In genomic region chr6:45155341-45155894, GRCh38 we compare ENCODE assay signal across 12 cellular contexts.
"Had no signal": no experiment of that assay in that cellular context is flagged by ENCODE, and none has a peak within 500 bp of the region (broad histone marks: within the 10 kb centered on the region; RNA-seq: fewer than 3 reads in every experiment).

No MANE protein-coding gene starts in this region.

- H3K4me2 ChIP-seq: hepatocyte had no signal

- DNase-seq: activated CD8-positive, alpha-beta memory T cell treated with anti-CD3 and anti-CD28 coated beads for 24 hours; activated effector memory CD4-positive, alpha-beta T cell treated with anti-CD3 and anti-CD28 coated beads, Interleukin-2, amount 50 U/mL, for 16 hours; activated T-cell treated with anti-CD3 and anti-CD28 coated beads for 4 hours; caudate nucleus; natural killer cell; SW 1271; thyroid gland; WERI-Rb-1 had no signal

- H3K27me3 Mint-ChIP-seq: stimulated activated memory B cell treated with anti-CD40 and anti-IgM and Interleukin-4, amounts not matched to agents 10 μg/mL and 1 μg/mL and 100 μg/mL, for 72 hours had no signal

- H3K4me3 ChIP-seq: esophagus muscularis mucosa, hepatocyte, mucosa of descending colon, thyroid gland had no signal

- H3K36me3 Mint-ChIP-seq: natural killer cell; stimulated activated memory B cell treated with anti-CD40 and anti-IgM and Interleukin-4, amounts not matched to agents 10 μg/mL and 1 μg/mL and 100 μg/mL, for 72 hours had no signal

- H3K4me3 Mint-ChIP-seq: natural killer cell; stimulated activated memory B cell treated with anti-CD40 and anti-IgM and Interleukin-4, amounts not matched to agents 10 μg/mL and 1 μg/mL and 100 μg/mL, for 72 hours had no signal

- H3K9me3 ChIP-seq: esophagus muscularis mucosa, mucosa of descending colon, thyroid gland had no signal

- H3K4me1 Mint-ChIP-seq: stimulated activated memory B cell treated with anti-CD40 and anti-IgM and Interleukin-4, amounts not matched to agents 10 μg/mL and 1 μg/mL and 100 μg/mL, for 72 hours had no signal

- H3K9me3 Mint-ChIP-seq: stimulated activated memory B cell treated with anti-CD40 and anti-IgM and Interleukin-4, amounts not matched to agents 10 μg/mL and 1 μg/mL and 100 μg/mL, for 72 hours had no signal

- H3K27me3 ChIP-seq: esophagus muscularis mucosa, hepatocyte, thyroid gland had no signal

- H3K27ac ChIP-seq: esophagus muscularis mucosa, hepatocyte, thyroid gland, WERI-Rb-1 had no signal

- H3K79me2 ChIP-seq: hepatocyte had no signal

- H3K36me3 ChIP-seq: esophagus muscularis mucosa, thyroid gland, WERI-Rb-1 had no signal

- H3K4me1 ChIP-seq: esophagus muscularis mucosa, thyroid gland had no signal

- H3K27ac Mint-ChIP-seq: stimulated activated memory B cell treated with anti-CD40 and anti-IgM and Interleukin-4, amounts not matched to agents 10 μg/mL and 1 μg/mL and 100 μg/mL, for 72 hours had no signal

- H2AFZ ChIP-seq: hepatocyte had no signal
